Comparison of ENCODE assay signal across 1 cellular context in the genomic region with DNA sequence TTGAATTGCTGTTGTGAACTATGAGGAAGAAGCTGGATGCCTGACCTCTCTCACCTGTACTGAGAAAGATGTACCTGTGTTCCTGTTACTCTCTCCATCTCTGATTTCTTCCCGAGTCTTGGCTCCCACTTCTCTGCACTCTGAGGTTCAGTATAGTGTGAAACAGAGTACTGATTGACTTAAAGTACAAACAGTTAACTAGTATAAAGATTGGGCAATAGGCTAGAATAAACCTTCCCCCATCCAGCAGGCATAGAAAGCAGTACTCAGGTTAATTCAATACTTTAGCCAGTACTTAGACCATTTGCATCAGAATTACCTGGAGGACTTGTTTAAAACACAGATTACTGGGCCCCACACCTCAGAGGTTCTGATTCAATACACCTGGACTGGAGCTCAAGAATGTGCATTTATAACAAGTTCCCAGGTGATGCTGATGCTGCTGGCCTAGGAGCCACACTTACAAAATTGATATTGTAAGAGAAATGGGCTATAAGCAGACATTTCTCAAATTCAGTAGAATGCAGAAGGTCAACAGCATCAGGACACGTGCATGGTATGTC.
TF ChIP-seq lines count a peak whose summit lies in the region.

No MANE protein-coding gene starts in this region.

TF ChIP-seq in H1, 55 proteins besides CTCF, POLR2A, EP300 and RAD21 (continued from another document):
- peak; percentile 64; the same call in 1 of the 2 replicates for TF ChIP-seq POU5F1 (IDR thresholded peaks at IDR 0.05; ENCODE audit: low read depth, low read length)
